19 cellular contexts compared by ENCODE assay signal in the genomic region with DNA sequence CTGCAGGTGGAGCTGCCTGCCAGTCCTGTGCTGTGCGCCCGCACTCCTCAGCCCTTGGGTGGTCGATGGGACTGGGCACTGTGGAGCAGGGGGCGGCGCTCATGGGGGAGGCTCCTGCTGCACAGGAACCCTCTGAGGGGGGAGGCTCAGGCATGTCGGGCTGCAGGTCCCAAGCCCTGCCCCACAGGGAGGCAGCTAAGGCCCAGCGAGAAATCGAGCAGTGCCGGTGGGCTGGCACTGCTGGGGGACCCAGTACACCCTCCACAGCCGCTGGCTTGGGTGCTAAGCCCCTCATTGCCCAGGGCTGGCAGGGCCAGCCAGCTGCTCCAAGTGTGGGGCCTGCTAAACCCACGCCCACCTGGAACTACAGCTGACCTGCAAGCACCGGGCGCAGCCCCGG. TPM values are rescaled to one million over a fixed set of nuclear protein-coding genes. Genes with fewer than 3 reads are reported as not detected.
"Had no signal": no experiment of that assay in that cellular context is flagged by ENCODE, and none has a peak within 500 bp of the region (broad histone marks: within the 10 kb centered on the region; RNA-seq: fewer than 3 reads in every experiment).

No MANE protein-coding gene starts in this region.

RNA-seq across cellular contexts. Expression of gene GLYATL3, which starts 16.3 kb away (rescaled TPM):
- total RNA-seq: activated naive CD4-positive, alpha-beta T cell treated with anti-CD3 and anti-CD28 coated beads for 36 hours; activated naive CD4-positive, alpha-beta T cell treated with anti-CD3 and anti-CD28 coated beads, Interleukin-2, amount 50 U/mL, for 72 hours; activated naive CD8-positive, alpha-beta T cell treated with anti-CD3 and anti-CD28 coated beads for 36 hours; activated naive CD8-positive, alpha-beta T cell treated with anti-CD3 and anti-CD28 coated beads, Interleukin-2, amount 10 ng/mL, durations not matched to agents 7 days and 5 days; activated T-cell treated with anti-CD3 and anti-CD28 coated beads, Interleukin-2, amount 50 U/mL, for 4 hours; activated T-cell treated with anti-CD3 and anti-CD28 coated beads, Interleukin-2, amount 50 U/mL, for 72 hours; activated T-helper 1 cell treated with anti-CD3 and anti-CD28 coated beads, Interleukin-12 subunit alpha, Interleukin-12 subunit beta, Interleukin-2, Interleukin-4 antibody, amounts not matched to agents 30 ng/mL and 10 ng/mL and 1 ng/mL, durations not matched to agents 14 hours and 24 hours and 36 hours; activated T-helper 17 cell treated with anti-CD3 and anti-CD28 coated beads, Interleukin-2, amount 50 U/mL, for 72 hours; activated T-helper 2 cell treated with anti-CD3 and anti-CD28 coated beads, Interferon-gamma antibody, Interleukin-2, Interleukin-4, amounts not matched to agents 10 μg/mL and 5 μg/mL and 100 μg/mL, durations not matched to agents 14 hours and 24 hours and 36 hours; adrenal gland; aorta; ascending aorta; astrocyte; body of pancreas; breast epithelium; cardiac muscle cell; cardiac septum; cerebellum had no signal
- polyA plus RNA-seq: adipose tissue, adrenal gland, aorta, cardiac muscle cell had no signal

RNA-seq across cellular contexts. Expression of gene CENPQ, which starts 20.2 kb away (rescaled TPM):
- total RNA-seq: ascending aorta had no signal
